8 cellular contexts compared by ENCODE assay signal in genomic region chr5:177496111-177497010, GRCh38. TPM values are rescaled to one million over a fixed set of nuclear protein-coding genes. Genes with fewer than 3 reads are reported as not detected.
DNase-seq lines count a peak whose midpoint lies in the region; ATAC-seq and TF ChIP-seq lines count a peak whose summit lies in the region.

No MANE protein-coding gene starts in this region.

- intact Hi-C loops in HCT116 (cut with micrococcal nuclease): loop anchor here (1.0 to 5.0 kb wide), 6 partner anchors 21 to 184 kb away; partner anchors contain the start of genes B4GALT7, MXD3 and PFN3
- intact Hi-C loops in colonic mucosa (cut with DNase I): loop anchor here (5.0 kb wide), 1 partner anchor 89 kb away; the partner anchor contains the start of gene F12
- intact Hi-C loops in thyroid gland (cut with DNase I): no loop called here

- TF ChIP-seq CTCF in HCT116 (IDR thresholded peaks at IDR 0.05 in 2 of 3, conservative IDR thresholded peaks at IDR 0.05 in 1 of 3; ENCODE audit: borderline replicate concordance in 1 of 3, insufficient read depth in 1 of 3, low read depth in 2 of 3, low read length in 2 of 3) (peak in 2 of 3 experiments; percentile 50 to 52; a peak in 3 of 6 replicates), Peyer's patch (IDR thresholded peaks at IDR 0.05) (peak in 2 of 6 experiments; percentile 14 to 17), colonic mucosa (IDR thresholded peaks at IDR 0.05) (peak; percentile 19), liver (IDR thresholded peaks at IDR 0.05; ENCODE audit: low read depth, low read length, missing input control) (peak; percentile 2), thyroid gland (IDR thresholded peaks at IDR 0.05) (peak in 3 of 6 experiments; percentile 4 to 28 (median 23))

- no peaks in the 10 kb centered on the region for H3K27me3 ChIP-seq in CD8-positive, alpha-beta memory T cell (ENCODE audit: insufficient read depth, low read length, poor library complexity, severe bottlenecking)
- no peaks in the 10 kb centered on the region for H3K27me3 ChIP-seq in HCT116 (ENCODE audit: insufficient read depth, low read length)
- H3K27me3 ChIP-seq in Peyer's patch: no peaks in the 10 kb centered on the region
- no peaks in the 10 kb centered on the region for H3K27me3 ChIP-seq in colonic mucosa
- no peaks in the 10 kb centered on the region for H3K27me3 ChIP-seq in liver (ENCODE audit: control insufficient read depth in 4 of 4, insufficient read depth in 4 of 4, low read length in 3 of 4)
- no peaks in the 10 kb centered on the region for H3K27me3 ChIP-seq in thyroid gland

- peak overlapping the region; percentile 19 to 80 (median 42) for H3K4me3 Mint-ChIP-seq in CD8-positive, alpha-beta memory T cell

- H3K9ac ChIP-seq in HCT116 (ENCODE audit: low read length) (peak overlapping the region; percentile 94), colonic mucosa (ENCODE audit: low read depth in 2 of 2, low read length in 2 of 2) (peak overlapping the region; percentile 68 to 80), liver (ENCODE audit: low read depth in 1 of 2, low read length in 2 of 2) (no peak overlapping the region)

- CTCF ChIA-PET in CD8-positive, alpha-beta memory T cell (lab: Charles Lee): interaction anchor here (1.4 to 12.2 kb wide), 4 partner anchors 20 to 105 kb away, joined by 3 to 116 read pairs (median 5); no protein-coding TSS in a partner anchor
- CTCF ChIA-PET in HCT116 (lab: Charles Lee): interaction anchor here (1.0 to 4.1 kb wide), 14 partner anchors 10 to 187 kb away, joined by 3 to 28 read pairs (median 7); partner anchors contain the start of gene PRR7

- no peak overlapping the region for H3K4me3 ChIP-seq in CD8-positive, alpha-beta memory T cell (ENCODE audit: low read length)
- H3K4me3 ChIP-seq in HCT116 (replicated peaks in 1 of 2; ENCODE audit: low read depth in 1 of 2, low read length in 2 of 2) (peak overlapping the region; percentile 88 to 89), Peyer's patch (peak overlapping the region; percentile 49 to 81 (median 69)), colonic mucosa (peak overlapping the region; percentile 51), liver (ENCODE audit: low read depth in 1 of 3, low read length in 3 of 3) (peak overlapping the region in 1 of 3 donors; percentile 59), thyroid gland (replicated peaks in 1 of 3) (peak overlapping the region in 1 of 3 donors; percentile 73)

- peaks cover 7% of the 10 kb centered on the region; the same call in 1 of the 2 replicates for H4K20me1 ChIP-seq in HCT116 (ENCODE audit: insufficient read depth)

- H3K27ac ChIP-seq in CD8-positive, alpha-beta memory T cell (ENCODE audit: low read depth, low read length): peak overlapping the region; percentile 69
- H3K27ac ChIP-seq in HCT116 (ENCODE audit: low read depth, low read length) (peak overlapping the region; percentile 96), Peyer's patch (peak overlapping the region; percentile 80 to 91 (median 88)), colonic mucosa (peak overlapping the region; percentile 79), liver (ENCODE audit: low read depth in 1 of 2, low read length in 2 of 2) (peak overlapping the region; percentile 13 to 58), thyroid gland (peak overlapping the region; percentile 21 to 84 (median 76))

- peaks cover 0 to 2% of the 10 kb centered on the region in 2 donors for H3K27me3 Mint-ChIP-seq in CD8-positive, alpha-beta memory T cell

- peak overlapping the region; percentile 99 for H3K4me2 ChIP-seq in HCT116 (ENCODE audit: low read length)

- peaks cover 22% of the 10 kb centered on the region for H3K4me1 ChIP-seq in CD8-positive, alpha-beta memory T cell (ENCODE audit: insufficient read depth, low read length)
- peaks cover 39 to 71% of the 10 kb centered on the region in 2 experiments for H3K4me1 ChIP-seq in HCT116 (ENCODE audit: control insufficient read depth in 1 of 2, insufficient read depth in 2 of 2, low read length in 2 of 2)
- peaks cover 7 to 55% (median 27%) of the 10 kb centered on the region in 4 donors for H3K4me1 ChIP-seq in Peyer's patch
- peaks cover 10% of the 10 kb centered on the region for H3K4me1 ChIP-seq in colonic mucosa
- peaks cover 0 to 20% (median 9%) of the 10 kb centered on the region in 4 donors for H3K4me1 ChIP-seq in liver (ENCODE audit: control insufficient read depth in 4 of 4, insufficient read depth in 4 of 4, low read length in 3 of 4)
- H3K4me1 ChIP-seq in thyroid gland: peaks cover 19 to 51% of the 10 kb centered on the region in 2 donors

- TF ChIP-seq POLR2A in HCT116 (IDR thresholded peaks at IDR 0.05; ENCODE audit: borderline replicate concordance, extremely low read depth, insufficient read depth, insufficient read length) (no peak), Peyer's patch (IDR thresholded peaks at IDR 0.05) (no peak), thyroid gland (IDR thresholded peaks at IDR 0.05) (peak in 1 of 2 donors; percentile 18)

- peaks cover 0 to 7% (median 4%) of the 10 kb centered on the region in 3 donors for H3K36me3 Mint-ChIP-seq in CD8-positive, alpha-beta memory T cell

- H3K79me2 ChIP-seq in HCT116 (ENCODE audit: insufficient read depth, low read length): peaks cover 48% of the 10 kb centered on the region

- peaks cover 13 to 42% (median 23%) of the 10 kb centered on the region in 3 donors for H3K4me1 Mint-ChIP-seq in CD8-positive, alpha-beta memory T cell

- no peaks in the 10 kb centered on the region for H3K9me3 Mint-ChIP-seq in CD8-positive, alpha-beta memory T cell

- no peaks in the 10 kb centered on the region for H3K9me2 ChIP-seq in HCT116 (ENCODE audit: insufficient read depth)

- no peak for DNase-seq in CD8-positive, alpha-beta memory T cell
- peak; percentile 44 for DNase-seq in HCT116 (ENCODE audit: low read depth, low spot score)
- peak in 1 of 3 donors; percentile 60 for DNase-seq in Peyer's patch
- DNase-seq in colonic mucosa: no peak
- DNase-seq in thyroid gland: peak; percentile 71 to 76
- DNase-seq in GF-D8 (lab: John Stamatoyannopoulos, UW): no peak

- peak overlapping the region in 1 of 8 donors; percentile 6 for H3K27ac Mint-ChIP-seq in CD8-positive, alpha-beta memory T cell

- 32% methylated on average over 31 of the region's 31 CpGs for WGBS in liver
- WGBS in thyroid gland, 2 donors: 17 to 40% methylated on average over 5 to 6 of the region's 31 CpGs

- RAD21 ChIA-PET in HCT116 (lab: Charles Lee; ENCODE audit: low non-redundant PET in 1 of 2, low total read pairs in 2 of 2, uncharacterized antibody in 2 of 2, unreplicated experiment in 2 of 2): interaction anchor here in 1 of 2 experiments (0.7 kb wide), 1 partner anchor 113 kb away, joined by 5 read pairs; no protein-coding TSS in a partner anchor

- H2AFZ ChIP-seq in HCT116 (ENCODE audit: low read depth, low read length, poor library complexity, severe bottlenecking): no peak overlapping the region

- peak; percentile 48 for ATAC-seq in HCT116
- no peak for ATAC-seq in HG02571 (IDR thresholded peaks at IDR 0.05; ENCODE audit: unreplicated experiment)

- no TSS peak for BruUV-seq in HCT116 (replicated peaks; lab: Mats Ljungman, UMichigan)

- POLR2A ChIA-PET in CD8-positive, alpha-beta memory T cell (lab: Charles Lee): interaction anchor here (0.9 to 1.8 kb wide), 4 partner anchors 22 to 92 kb away, joined by 3 to 15 read pairs (median 5); no protein-coding TSS in a partner anchor
- POLR2A ChIA-PET in HCT116 (lab: Charles Lee): interaction anchor here (0.6 to 6.4 kb wide), 11 partner anchors 9 to 410 kb away, joined by 3 to 54 read pairs (median 6); partner anchors contain the start of genes DBN1 and FGFR4

- H3K36me3 ChIP-seq in CD8-positive, alpha-beta memory T cell (ENCODE audit: insufficient read depth, low read length): no peaks in the 10 kb centered on the region
- H3K36me3 ChIP-seq in HCT116 (ENCODE audit: control insufficient read depth in 1 of 2, insufficient read depth in 2 of 2, low read length in 2 of 2) (peaks cover 0 to 6% of the 10 kb centered on the region in 2 experiments; a peak in 2 of 4 replicates), Peyer's patch (peaks cover 0 to 7% (median 0%) of the 10 kb centered on the region in 3 donors), colonic mucosa (no peaks in the 10 kb centered on the region), liver (ENCODE audit: control insufficient read depth in 4 of 4, insufficient read depth in 3 of 4, low read depth in 1 of 4, low read length in 3 of 4) (no peaks in the 10 kb centered on the region), thyroid gland (no peaks in the 10 kb centered on the region)

- TF ChIP-seq RAD21 in HCT116 (IDR thresholded peaks at IDR 0.05; ENCODE audit: low read depth) (no peak), liver (IDR thresholded peaks at IDR 0.05) (no peak)

- no peaks in the 10 kb centered on the region for H3K9me3 ChIP-seq in CD8-positive, alpha-beta memory T cell (ENCODE audit: low read length)
- H3K9me3 ChIP-seq in HCT116 (ENCODE audit: control insufficient read depth in 1 of 2, insufficient read depth in 1 of 2, low read depth in 1 of 2, low read length in 2 of 2) (no peaks in the 10 kb centered on the region), Peyer's patch (no peaks in the 10 kb centered on the region), colonic mucosa (no peaks in the 10 kb centered on the region), liver (ENCODE audit: control insufficient read depth in 4 of 4, low read length in 3 of 4) (no peaks in the 10 kb centered on the region), thyroid gland (no peaks in the 10 kb centered on the region)

RNA-seq across cellular contexts. Expression of gene PDLIM7, which starts 1.0 kb away (rescaled TPM):
- total RNA-seq in CD8-positive, alpha-beta memory T cell: 10 to 100 TPM; 28.4 to 30.4 TPM
- polyA plus RNA-seq in CD8-positive, alpha-beta memory T cell: 6.0 TPM
- total RNA-seq in HCT116 (2021; ENCODE audit: unreplicated experiment): 153 TPM
- polyA plus RNA-seq in HCT116 (2012): 152 and 163 TPM in 2 replicates
- 100 to 1,000 TPM in 1 of 4 donors, 10 to 100 TPM in 3; 17.4 to 137 (median 23.3) TPM for total RNA-seq in Peyer's patch
- total RNA-seq in colonic mucosa: 10 to 100 TPM; 19.7 to 44.9 TPM
- 10 to 100 TPM in 1 of 2 donors, 1 to 10 TPM in 1; 7.0 to 36.0 TPM for total RNA-seq in liver
- 1 to 10 TPM; 5.5 to 10.0 TPM for polyA plus RNA-seq in liver
- 10 to 100 TPM; 23.2 to 52.4 (median 34.8) TPM for total RNA-seq in thyroid gland

RNA-seq across cellular contexts. Expression of gene DOK3, which starts 13.3 kb away (rescaled TPM):
- total RNA-seq in CD8-positive, alpha-beta memory T cell: 1 to 10 TPM; 4.2 to 5.1 TPM
- 0.08 TPM for polyA plus RNA-seq in CD8-positive, alpha-beta memory T cell
- 8.0 TPM for total RNA-seq in HCT116 (2021; ENCODE audit: unreplicated experiment)
- polyA plus RNA-seq in HCT116 (2012): 3.3 and 3.7 TPM in 2 replicates
- total RNA-seq in Peyer's patch: 10 to 100 TPM in 1 of 4 donors, 1 to 10 TPM in 3; 2.1 to 52.0 (median 5.5) TPM
- total RNA-seq in colonic mucosa: 1 to 10 TPM; 4.1 to 8.9 TPM
- total RNA-seq in liver: 10 to 100 TPM; 10.2 to 19.2 TPM
- polyA plus RNA-seq in liver: 1 to 10 TPM; 1.7 to 2.9 TPM
- total RNA-seq in thyroid gland: 1 to 10 TPM; 2.0 to 5.9 (median 3.5) TPM

RNA-seq across cellular contexts. Expression of gene DDX41, which starts 20.4 kb away (rescaled TPM):
- total RNA-seq in CD8-positive, alpha-beta memory T cell: 100 to 1,000 TPM; 160 to 164 TPM
- polyA plus RNA-seq in CD8-positive, alpha-beta memory T cell: 61.7 TPM
- total RNA-seq in HCT116 (2021; ENCODE audit: unreplicated experiment) (141 TPM), Peyer's patch (100 to 1,000 TPM; 103 to 168 (median 118) TPM), colonic mucosa (100 to 1,000 TPM in 1 of 2 donors, 10 to 100 TPM in 1; 84.3 to 134 TPM), liver (10 to 100 TPM; 42.4 to 58.5 TPM), thyroid gland (100 to 1,000 TPM; 119 to 170 (median 145) TPM)
- polyA plus RNA-seq in HCT116 (2012): 267 and 489 TPM in 2 replicates
- polyA plus RNA-seq in liver: 10 to 100 TPM; 20.4 to 48.7 TPM

RNA-seq across cellular contexts. Expression of gene DBN1, which starts 22.9 kb away (rescaled TPM):
- 10 to 100 TPM; 47.9 to 50.5 TPM for total RNA-seq in CD8-positive, alpha-beta memory T cell
- 28.1 TPM for polyA plus RNA-seq in CD8-positive, alpha-beta memory T cell
- total RNA-seq in HCT116 (2021; ENCODE audit: unreplicated experiment): 144 TPM
- 110 and 117 TPM in 2 replicates for polyA plus RNA-seq in HCT116 (2012)
- total RNA-seq in Peyer's patch: 10 to 100 TPM; 14.2 to 77.6 (median 23.1) TPM
- 10 to 100 TPM in 1 of 2 donors, 1 to 10 TPM in 1; 9.3 to 18.8 TPM for total RNA-seq in colonic mucosa
- 1 to 10 TPM; 2.3 to 4.9 TPM for total RNA-seq in liver
- polyA plus RNA-seq in liver: 1 to 10 TPM; 1.5 to 1.8 TPM
- total RNA-seq in thyroid gland: 10 to 100 TPM; 61.4 to 98.8 (median 68.0) TPM

RNA-seq across cellular contexts. Expression of gene PRR7, which starts 49.7 kb away (rescaled TPM):
- 10 to 100 TPM; 14.7 to 15.3 TPM for total RNA-seq in CD8-positive, alpha-beta memory T cell
- 22.1 TPM for polyA plus RNA-seq in CD8-positive, alpha-beta memory T cell
- total RNA-seq in HCT116 (2021; ENCODE audit: unreplicated experiment) (39.9 TPM), Peyer's patch (1 to 10 TPM in 2 of 4 donors, under 1 TPM in 1, not detected in 1; 0.70 to 2.2 (median 1.9) TPM), colonic mucosa (1 to 10 TPM; 3.9 to 5.0 TPM), liver (under 1 TPM; 0.17 to 0.37 TPM), thyroid gland (1 to 10 TPM; 1.4 to 4.7 (median 4.2) TPM)
- 28.9 and 29.4 TPM in 2 replicates for polyA plus RNA-seq in HCT116 (2012)
- polyA plus RNA-seq in liver: 1 to 10 TPM in 1 of 2 donors, under 1 TPM in 1; 0.60 to 1.4 TPM

Comparison
In these comparisons a context has a peak if more than half of its experiments do, and no peak if none do; other contexts are left out.
1. DNase-seq: peak in HCT116 (single experiment) and thyroid gland (2 of 2); none in CD8-positive, alpha-beta memory T cell (0 of 5), colonic mucosa (single experiment) and GF-D8 (single experiment).
2. H3K27ac ChIP-seq: peak in every context shown above with its lines; median percentile 96 in HCT116; 88 in Peyer's patch; 79 in colonic mucosa; 76 in thyroid gland; 69 in CD8-positive, alpha-beta memory T cell; 36 in liver.
3. H3K9ac ChIP-seq: peak in HCT116 (single experiment) and colonic mucosa (2 of 2); none in liver (0 of 2).